In genomic region chr2:95115418-95115817, GRCh38 we compare ENCODE assay signal across 8 cellular contexts. TPM values are rescaled to one million over a fixed set of nuclear protein-coding genes. Genes with fewer than 3 reads are reported as not detected.
DNase-seq lines count a peak whose midpoint lies in the region; ATAC-seq, FAIRE-seq and TF ChIP-seq lines count a peak whose summit lies in the region.

No MANE protein-coding gene starts in this region.

- ATAC-seq in GM18520 (IDR thresholded peaks at IDR 0.05; ENCODE audit: unreplicated experiment), result peak; percentile 84
- peak; percentile 85 for ATAC-seq in HG03064 (IDR thresholded peaks at IDR 0.05; ENCODE audit: low read depth, unreplicated experiment)
- ATAC-seq in HepG2, result peak; percentile 100

- no peak overlapping the region for H3K4me2 ChIP-seq in HepG2 (ENCODE audit: low read depth, low read length)

- H3K27ac ChIP-seq in HepG2 (ENCODE audit: extremely low read length, insufficient read depth, low read length), result no peak overlapping the region

- TF ChIP-seq CTCF in HepG2 (CRISPR knock-in tag; IDR thresholded peaks at IDR 0.05), result peak; percentile 97

- no peak overlapping the region for H3K9ac ChIP-seq in HepG2 (ENCODE audit: insufficient read depth, low read depth, low read length)

- H3K4me3 ChIP-seq in HepG2 (replicated peaks in 1 of 3; ENCODE audit: insufficient read depth in 1 of 3, low read depth in 2 of 3, low read length in 3 of 3), result no peak overlapping the region

- no peak overlapping the region for H2AFZ ChIP-seq in HepG2 (ENCODE audit: low read length)

- TF ChIP-seq RAD21 in HepG2 (CRISPR knock-in tag; IDR thresholded peaks at IDR 0.05), result peak; percentile 81

- DNase-seq in AG08396 (ENCODE audit: low spot score), result peak; percentile 75
- peak; percentile 29 for DNase-seq in NCI-H2196 treated with DMSO at 0.1 percent for 48 hours (lab: John Stamatoyannopoulos, UW; ENCODE audit: unreplicated experiment)
- peak; percentile 51 to 53 for DNase-seq in activated CD4-positive, alpha-beta T cell treated with anti-CD3 and anti-CD28 coated beads for 24 hours (ENCODE audit: low read depth in 2 of 2)
- DNase-seq in cerebellum (ENCODE audit: low spot score), result peak; percentile 60
- DNase-seq in HepG2 (ENCODE audit: low spot score), result peak; percentile 80
- DNase-seq in stimulated activated CD4-positive, alpha-beta T cell treated with anti-CD3 and anti-CD28 coated beads, TNF-alpha, amount 100 ng/mL, for 48 hours (ENCODE audit: low read depth in 3 of 3), result peak; percentile 48 to 56 (median 53)

- peaks cover 21% of the 10 kb centered on the region for H4K20me1 ChIP-seq in HepG2 (ENCODE audit: insufficient read depth, low read length)

- in situ Hi-C loops in HepG2 (cut with HindIII; ENCODE audit: extremely low pct_ligation_motif_present, low pct_unique_long_range_greater_than_20kb), result no loop called here

- intact Hi-C loops in HepG2 (cut with micrococcal nuclease; ENCODE audit: unreplicated experiment), result loop anchor here (1.0 kb wide), 3 partner anchors 35 to 129 kb away; no protein-coding TSS in a partner anchor

- H3K79me2 ChIP-seq in HepG2 (ENCODE audit: insufficient read depth, low read length), result peaks cover 26% of the 10 kb centered on the region

- no peaks in the 10 kb centered on the region for H3K9me3 ChIP-seq in HepG2 (ENCODE audit: low read length)

- H3K27me3 ChIP-seq in HepG2 (ENCODE audit: control insufficient read depth in 1 of 2, insufficient read depth in 2 of 2, low read length in 2 of 2), result no peaks in the 10 kb centered on the region

- BruUV-seq in HepG2 (replicated peaks; lab: Mats Ljungman, UMichigan), result no TSS peak

- FAIRE-seq in HepG2 (lab: Jason Lieb, UNC), result peak; percentile 87

- CTCF ChIA-PET in HepG2 (lab: Yijun Ruan, JAX; ENCODE audit: low intra/inter-chr PET ratio, low total read pairs), result interaction anchor here (1.2 to 4.1 kb wide), 4 partner anchors 38 to 129 kb away, joined by 3 to 34 read pairs (median 12); no protein-coding TSS in a partner anchor

- no peak for TF ChIP-seq EP300 in HepG2 (IDR thresholded peaks at IDR 0.05; ENCODE audit: low read depth in 2 of 2, low read length in 2 of 2)
- TF ChIP-seq EP300 in HepG2 (CRISPR knock-in tag; IDR thresholded peaks at IDR 0.05; ENCODE audit: borderline replicate concordance), result no peak

- 30% methylated on average over 7 of the region's 7 CpGs for WGBS in HepG2 (ENCODE audit: low lambda C conversion rate)

- POLR2A ChIA-PET in HepG2 (lab: Yijun Ruan, JAX), result no interaction called here

- peaks cover 11 to 47% of the 10 kb centered on the region in 2 experiments for H3K36me3 ChIP-seq in HepG2 (replicated peaks in 1 of 2; ENCODE audit: control insufficient read depth in 1 of 2, insufficient read depth in 2 of 2, low read length in 2 of 2)

- peaks cover 36% of the 10 kb centered on the region for H3K4me1 ChIP-seq in HepG2 (ENCODE audit: insufficient read depth, low read length)

- no peak for TF ChIP-seq POLR2A in HepG2 (IDR thresholded peaks at IDR 0.05; ENCODE audit: insufficient read depth in 1 of 2, low read depth in 2 of 2, low read length in 2 of 2)

TF ChIP-seq in HepG2, 621 proteins besides CTCF, POLR2A, EP300 and RAD21 (continues in another document):
- TF ChIP-seq STAG1 (CRISPR knock-in tag; IDR thresholded peaks at IDR 0.05) (peak; percentile 90), ZNF326 (CRISPR knock-in tag; IDR thresholded peaks at IDR 0.05; ENCODE audit: borderline replicate concordance) (no peak), ZNF317 (CRISPR knock-in tag; IDR thresholded peaks at IDR 0.05) (0 out of 2 replicates have a peak, but pooled peaks have one; percentile 50)

RNA-seq across cellular contexts. Expression of gene MRPS5, which starts 6.2 kb away (rescaled TPM):
- total RNA-seq in cerebellum (49.5 TPM), HepG2 (2016; rRNA removed; fragmentation: Illumina TruSeq; extraction: Trizol) (98.8 and 102 TPM in 2 replicates)
- total RNA-seq in HepG2 (2016; cell fraction: cytosol; rRNA removed; fragmentation: Illumina TruSeq; extraction: Trizol; ENCODE audit: low read depth), result 53.7 and 54.0 TPM in 2 replicates
- total RNA-seq in HepG2 (2016; cell fraction: insoluble cytoplasmic fraction; rRNA removed; fragmentation: Illumina TruSeq; extraction: Trizol), result 99.9 and 104 TPM in 2 replicates
- total RNA-seq in HepG2 (2016; cell fraction: membrane; rRNA removed; fragmentation: Illumina TruSeq; extraction: Trizol), result 68.2 and 74.9 TPM in 2 replicates
- 65.4 and 78.9 TPM in 2 replicates for total RNA-seq in HepG2 (2016; cell fraction: nucleus; rRNA removed; fragmentation: Illumina TruSeq; extraction: Trizol)
- polyA plus RNA-seq in HepG2 (2011; rRNA removed), result 125 and 134 TPM in 2 replicates
- polyA plus RNA-seq in HepG2 (2011; cell fraction: cytosol; rRNA removed), result 80.7 and 93.0 TPM in 2 replicates
- 151 and 160 TPM in 2 replicates for polyA plus RNA-seq in HepG2 (2011; cell fraction: nucleus; rRNA removed)
- 83.3 and 86.4 TPM in 2 replicates for polyA plus RNA-seq in HepG2 (2012)
- 52.6 and 54.6 TPM in 2 replicates for polyA plus RNA-seq in HepG2 (2016; cell fraction: cytosol; fragmentation: Illumina TruSeq; extraction: Trizol; ENCODE audit: low read depth)
- 116 and 119 TPM in 2 replicates for polyA plus RNA-seq in HepG2 (2016; cell fraction: insoluble cytoplasmic fraction; fragmentation: Illumina TruSeq; extraction: Trizol; ENCODE audit: low read depth)
- 57.0 and 60.0 TPM in 2 replicates for polyA plus RNA-seq in HepG2 (2016; cell fraction: membrane; fragmentation: Illumina TruSeq; extraction: Trizol; ENCODE audit: low read depth)
- 139 and 145 TPM in 2 replicates for polyA plus RNA-seq in HepG2 (2016; cell fraction: nucleus; fragmentation: Illumina TruSeq; extraction: Trizol; ENCODE audit: insufficient read depth, low read depth)
- polyA minus RNA-seq in HepG2 (2011; rRNA and poly(A)+ RNA removed; ENCODE audit: low replicate concordance), result 73.5 and 104 TPM in 2 replicates
- 43.8 and 44.2 TPM in 2 replicates for polyA minus RNA-seq in HepG2 (2011; cell fraction: cytosol; rRNA and poly(A)+ RNA removed)
- polyA minus RNA-seq in HepG2 (2011; cell fraction: nucleus; rRNA and poly(A)+ RNA removed), result 103 and 105 TPM in 2 replicates

RNA-seq across cellular contexts. Expression of gene ZNF514, which starts 44.2 kb away (rescaled TPM):
- 33.6 TPM for total RNA-seq in cerebellum
- total RNA-seq in HepG2 (2016; rRNA removed; fragmentation: Illumina TruSeq; extraction: Trizol), result 12.4 and 15.2 TPM in 2 replicates
- 11.3 and 12.6 TPM in 2 replicates for total RNA-seq in HepG2 (2016; cell fraction: cytosol; rRNA removed; fragmentation: Illumina TruSeq; extraction: Trizol; ENCODE audit: low read depth)
- total RNA-seq in HepG2 (2016; cell fraction: insoluble cytoplasmic fraction; rRNA removed; fragmentation: Illumina TruSeq; extraction: Trizol), result 12.5 and 16.2 TPM in 2 replicates
- 13.1 and 16.4 TPM in 2 replicates for total RNA-seq in HepG2 (2016; cell fraction: membrane; rRNA removed; fragmentation: Illumina TruSeq; extraction: Trizol)
- total RNA-seq in HepG2 (2016; cell fraction: nucleus; rRNA removed; fragmentation: Illumina TruSeq; extraction: Trizol), result 20.2 and 24.3 TPM in 2 replicates
- 18.7 and 20.1 TPM in 2 replicates for polyA plus RNA-seq in HepG2 (2011; rRNA removed)
- polyA plus RNA-seq in HepG2 (2011; cell fraction: cytosol; rRNA removed), result 6.4 and 7.9 TPM in 2 replicates
- 37.0 and 42.7 TPM in 2 replicates for polyA plus RNA-seq in HepG2 (2011; cell fraction: nucleus; rRNA removed)
- 15.6 and 20.3 TPM in 2 replicates for polyA plus RNA-seq in HepG2 (2012)
- polyA plus RNA-seq in HepG2 (2016; cell fraction: cytosol; fragmentation: Illumina TruSeq; extraction: Trizol; ENCODE audit: low read depth), result 6.2 and 6.8 TPM in 2 replicates
- 9.1 and 9.6 TPM in 2 replicates for polyA plus RNA-seq in HepG2 (2016; cell fraction: insoluble cytoplasmic fraction; fragmentation: Illumina TruSeq; extraction: Trizol; ENCODE audit: low read depth)
- polyA plus RNA-seq in HepG2 (2016; cell fraction: membrane; fragmentation: Illumina TruSeq; extraction: Trizol; ENCODE audit: low read depth), result 5.2 and 5.7 TPM in 2 replicates
- 35.4 and 37.2 TPM in 2 replicates for polyA plus RNA-seq in HepG2 (2016; cell fraction: nucleus; fragmentation: Illumina TruSeq; extraction: Trizol; ENCODE audit: insufficient read depth, low read depth)
- 6.8 and 15.4 TPM in 2 replicates for polyA minus RNA-seq in HepG2 (2011; rRNA and poly(A)+ RNA removed; ENCODE audit: low replicate concordance)
- polyA minus RNA-seq in HepG2 (2011; cell fraction: cytosol; rRNA and poly(A)+ RNA removed), result 7.7 and 8.4 TPM in 2 replicates
- polyA minus RNA-seq in HepG2 (2011; cell fraction: nucleus; rRNA and poly(A)+ RNA removed), result 50.2 and 59.9 TPM in 2 replicates

RNA-seq across cellular contexts. Expression of gene ZNF2, which starts 50.2 kb away (rescaled TPM):
- total RNA-seq in cerebellum (8.0 TPM), HepG2 (2016; rRNA removed; fragmentation: Illumina TruSeq; extraction: Trizol) (6.1 and 8.5 TPM in 2 replicates)
- total RNA-seq in HepG2 (2016; cell fraction: cytosol; rRNA removed; fragmentation: Illumina TruSeq; extraction: Trizol; ENCODE audit: low read depth), result 1.1 and 1.4 TPM in 2 replicates
- 6.3 and 8.1 TPM in 2 replicates for total RNA-seq in HepG2 (2016; cell fraction: insoluble cytoplasmic fraction; rRNA removed; fragmentation: Illumina TruSeq; extraction: Trizol)
- 3.3 and 5.0 TPM in 2 replicates for total RNA-seq in HepG2 (2016; cell fraction: membrane; rRNA removed; fragmentation: Illumina TruSeq; extraction: Trizol)
- total RNA-seq in HepG2 (2016; cell fraction: nucleus; rRNA removed; fragmentation: Illumina TruSeq; extraction: Trizol), result 4.2 and 6.5 TPM in 2 replicates
- 4.3 and 4.4 TPM in 2 replicates for polyA plus RNA-seq in HepG2 (2011; rRNA removed)
- 3.1 and 4.6 TPM in 2 replicates for polyA plus RNA-seq in HepG2 (2011; cell fraction: cytosol; rRNA removed)
- 4.5 and 5.1 TPM in 2 replicates for polyA plus RNA-seq in HepG2 (2011; cell fraction: nucleus; rRNA removed)
- polyA plus RNA-seq in HepG2 (2012), result 3.2 and 4.0 TPM in 2 replicates
- polyA plus RNA-seq in HepG2 (2016; cell fraction: cytosol; fragmentation: Illumina TruSeq; extraction: Trizol; ENCODE audit: low read depth), result 0.46 and 0.50 TPM in 2 replicates
- polyA plus RNA-seq in HepG2 (2016; cell fraction: insoluble cytoplasmic fraction; fragmentation: Illumina TruSeq; extraction: Trizol; ENCODE audit: low read depth), result 4.7 and 5.7 TPM in 2 replicates
- 1.3 and 1.4 TPM in 2 replicates for polyA plus RNA-seq in HepG2 (2016; cell fraction: membrane; fragmentation: Illumina TruSeq; extraction: Trizol; ENCODE audit: low read depth)
- polyA plus RNA-seq in HepG2 (2016; cell fraction: nucleus; fragmentation: Illumina TruSeq; extraction: Trizol; ENCODE audit: insufficient read depth, low read depth), result 6.8 and 8.0 TPM in 2 replicates
- polyA minus RNA-seq in HepG2 (2011; rRNA and poly(A)+ RNA removed; ENCODE audit: low replicate concordance), result 6.3 and 6.9 TPM in 2 replicates
- 5.3 and 6.2 TPM in 2 replicates for polyA minus RNA-seq in HepG2 (2011; cell fraction: cytosol; rRNA and poly(A)+ RNA removed)
- 7.1 and 7.7 TPM in 2 replicates for polyA minus RNA-seq in HepG2 (2011; cell fraction: nucleus; rRNA and poly(A)+ RNA removed)

Comparison
In these comparisons a context has a peak if more than half of its experiments do, and no peak if none do; other contexts are left out.
1. DNase-seq: peak in every context shown above with its lines; median percentile 80 in HepG2; 75 in AG08396; 60 in cerebellum; 53 in stimulated activated CD4-positive, alpha-beta T cell treated with anti-CD3 and anti-CD28 coated beads, TNF-alpha, amount 100 ng/mL, for 48 hours; 52 in activated CD4-positive, alpha-beta T cell treated with anti-CD3 and anti-CD28 coated beads for 24 hours; 29 in NCI-H2196 treated with DMSO at 0.1 percent for 48 hours.